18 cellular contexts compared by ENCODE assay signal in the genomic region with DNA sequence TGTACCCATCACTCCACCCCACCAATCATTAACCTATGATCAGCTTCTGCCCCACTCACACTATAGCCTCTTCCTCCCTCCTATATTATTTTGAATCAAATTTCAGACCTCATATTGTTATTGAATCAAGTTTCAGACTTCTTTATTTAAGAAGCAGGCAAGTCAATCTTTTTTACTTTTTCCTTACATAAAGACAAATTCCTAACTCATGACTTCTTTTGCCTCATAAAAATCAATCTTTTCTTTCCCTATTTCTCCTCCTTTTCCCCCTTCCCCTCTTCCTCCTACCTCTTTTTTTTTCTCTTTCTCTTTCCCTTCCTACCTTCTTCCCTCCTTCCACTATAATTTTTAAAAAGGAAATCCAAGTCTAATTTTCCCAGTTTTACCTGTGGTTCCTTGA. TPM values are rescaled to one million over a fixed set of nuclear protein-coding genes. Genes with fewer than 3 reads are reported as not detected.
DNase-seq lines count a peak whose midpoint lies in the region; ATAC-seq, FAIRE-seq and TF ChIP-seq lines count a peak whose summit lies in the region.
"Had no signal": no experiment of that assay in that cellular context is flagged by ENCODE, and none has a peak within 500 bp of the region (broad histone marks: within the 10 kb centered on the region; RNA-seq: fewer than 3 reads in every experiment).

No MANE protein-coding gene starts in this region.

- no peaks in the 10 kb centered on the region for H3K9me3 ChIP-seq in HepG2 (ENCODE audit: low read length)
- no peaks in the 10 kb centered on the region for H3K9me3 ChIP-seq in right lobe of liver
- H3K9me3 ChIP-seq in SJCRH30 (replicated peaks) = no peaks in the 10 kb centered on the region
- H3K9me3 ChIP-seq: A549, HAP-1 had no signal

- H3K4me3 ChIP-seq in HepG2 (replicated peaks in 1 of 3; ENCODE audit: insufficient read depth in 1 of 3, low read depth in 2 of 3, low read length in 3 of 3) (no peak overlapping the region), right lobe of liver (no peak overlapping the region), SJCRH30 (no peak overlapping the region), dorsolateral prefrontal cortex (no peak overlapping the region), GM23338 (no peak overlapping the region)
- H3K4me3 ChIP-seq: A549, HAP-1 had no signal

- no peak for TF ChIP-seq RAD21 in HepG2 (CRISPR knock-in tag; IDR thresholded peaks at IDR 0.05)

- TF ChIP-seq POLR2A in HepG2 (IDR thresholded peaks at IDR 0.05; ENCODE audit: insufficient read depth in 1 of 2, low read depth in 2 of 2, low read length in 2 of 2) (no peak), right lobe of liver (IDR thresholded peaks at IDR 0.05) (no peak)

- H2AFZ ChIP-seq in HepG2 (ENCODE audit: low read length) = no peak overlapping the region
- H2AFZ ChIP-seq in GM23338 = no peak overlapping the region

- H4K20me1 ChIP-seq in HepG2 (ENCODE audit: insufficient read depth, low read length) (no peaks in the 10 kb centered on the region), GM23338 (replicated peaks; ENCODE audit: insufficient read depth) (no peaks in the 10 kb centered on the region)

- CTCF ChIA-PET in HepG2 (lab: Yijun Ruan, JAX; ENCODE audit: low intra/inter-chr PET ratio, low total read pairs) = no interaction called here

- ATAC-seq in HepG2 (no peak), right lobe of liver (no peak), GM21723 (IDR thresholded peaks at IDR 0.05; ENCODE audit: unreplicated experiment) (no peak), GM23338 (no peak)
- ATAC-seq: A549 had no signal

- H3K36me3 Mint-ChIP-seq in GM23338 (ENCODE audit: low read depth) = no peaks in the 10 kb centered on the region

- peaks cover 54% of the 10 kb centered on the region for H3K4me1 ChIP-seq in HepG2 (ENCODE audit: insufficient read depth, low read length)
- H3K4me1 ChIP-seq in right lobe of liver = peaks cover 0 to 15% (median 5%) of the 10 kb centered on the region in 4 donors
- peaks cover 32% of the 10 kb centered on the region for H3K4me1 ChIP-seq in SJCRH30
- H3K4me1 ChIP-seq in GM23338 (ENCODE audit: insufficient read depth) = 0 out of 2 replicates have a peak, but pooled peaks cover 8% of the 10 kb centered on the region

- no peak for DNase-seq in HepG2 (ENCODE audit: low spot score)
- no peak for DNase-seq in right lobe of liver
- no peak for DNase-seq in SJCRH30
- DNase-seq in dorsolateral prefrontal cortex = no peak
- DNase-seq in GM23338 (ENCODE audit: low spot score) = no peak
- DNase-seq: 8988T; ACHN; AML-193; CD4-positive, alpha-beta memory T cell; COR-L47; DMS153; DND-41; GOT3 had no signal

- H3K4me3 Mint-ChIP-seq in GM23338 = no peak overlapping the region
- H3K4me3 Mint-ChIP-seq: CD4-positive, alpha-beta memory T cell had no signal

- H3K9ac ChIP-seq in HepG2 (ENCODE audit: insufficient read depth, low read depth, low read length) = no peak overlapping the region

- TF ChIP-seq CTCF in HepG2 (CRISPR knock-in tag; IDR thresholded peaks at IDR 0.05) = no peak
- no peak for TF ChIP-seq CTCF in right lobe of liver (IDR thresholded peaks at IDR 0.05)
- TF ChIP-seq CTCF in dorsolateral prefrontal cortex (IDR thresholded peaks at IDR 0.05 in 54 of 56, conservative IDR thresholded peaks at IDR 0.05 in 2 of 56; ENCODE audit: low read depth in 1 of 56, partially characterized antibody in 56 of 56) = no peak
- no peak for TF ChIP-seq CTCF in GM23338 (conservative IDR thresholded peaks at IDR 0.05; ENCODE audit: low read depth in 2 of 2)

- H3K4me1 Mint-ChIP-seq in GM23338 = peaks cover 9% of the 10 kb centered on the region; the same call in 2 of the 3 replicates

- no peaks in the 10 kb centered on the region; a peak in 1 of 5 replicates for H3K27me3 ChIP-seq in HepG2 (ENCODE audit: control insufficient read depth in 1 of 2, insufficient read depth in 2 of 2, low read length in 2 of 2)
- no peaks in the 10 kb centered on the region for H3K27me3 ChIP-seq in right lobe of liver
- H3K27me3 ChIP-seq in SJCRH30 = no peaks in the 10 kb centered on the region
- H3K27me3 ChIP-seq in dorsolateral prefrontal cortex = no peaks in the 10 kb centered on the region
- no peaks in the 10 kb centered on the region for H3K27me3 ChIP-seq in GM23338 (ENCODE audit: insufficient read depth)

- intact Hi-C loops in HepG2 (cut with micrococcal nuclease; ENCODE audit: unreplicated experiment) (loop anchor here (5.0 kb wide), 2 partner anchors 62 to 302 kb away; a partner anchor contains a TSS), right lobe of liver (cut with DNase I) (no loop called here), dorsolateral prefrontal cortex (cut with DNase I) (loop anchor here in 1 of 2 donors (5.0 kb wide), 2 partner anchors 302 to 367 kb away; a partner anchor contains a TSS)

- H3K9me3 Mint-ChIP-seq in GM23338 = no peaks in the 10 kb centered on the region; the same call in 2 of the 3 replicates
- H3K9me3 Mint-ChIP-seq: CD4-positive, alpha-beta memory T cell had no signal

- in situ Hi-C loops in HepG2 (cut with HindIII; ENCODE audit: extremely low pct_ligation_motif_present, low pct_unique_long_range_greater_than_20kb) = loop anchor here (10.0 to 25.0 kb wide), 2 partner anchors 145 to 367 kb away; no protein-coding TSS in a partner anchor

- H3K79me2 ChIP-seq in HepG2 (ENCODE audit: insufficient read depth, low read length) (peaks cover 2% of the 10 kb centered on the region), GM23338 (replicated peaks; ENCODE audit: insufficient read depth) (no peaks in the 10 kb centered on the region; the same call in 1 of the 2 replicates)

- TF ChIP-seq EP300 in HepG2 (IDR thresholded peaks at IDR 0.05; ENCODE audit: low read depth in 2 of 2, low read length in 2 of 2) (no peak), HepG2 (CRISPR knock-in tag; IDR thresholded peaks at IDR 0.05; ENCODE audit: borderline replicate concordance) (no peak)

- H3F3A ChIP-seq in GM23338 (replicated peaks; ENCODE audit: low read depth) = no peaks in the 10 kb centered on the region

- no peak overlapping the region for H3K27ac ChIP-seq in HepG2 (ENCODE audit: extremely low read length, insufficient read depth, low read length)
- H3K27ac ChIP-seq in right lobe of liver = no peak overlapping the region
- peak overlapping the region; percentile 32 for H3K27ac ChIP-seq in SJCRH30
- peak overlapping the region in 38 of 59 donors; percentile 0 to 95 (median 70) for H3K27ac ChIP-seq in dorsolateral prefrontal cortex
- no peak overlapping the region for H3K27ac ChIP-seq in GM23338 (ENCODE audit: low read depth)
- H3K27ac ChIP-seq: A549 had no signal

- no peak overlapping the region for H3K27ac Mint-ChIP-seq in GM23338
- H3K27ac Mint-ChIP-seq: CD4-positive, alpha-beta memory T cell had no signal

- no TSS peak for BruUV-seq in HepG2 (replicated peaks; lab: Mats Ljungman, UMichigan)

- H3K27me3 Mint-ChIP-seq in GM23338 (ENCODE audit: insufficient read depth, low read depth, poor library complexity) = peaks cover 5% of the 10 kb centered on the region

- H3K36me3 ChIP-seq in HepG2 (replicated peaks in 1 of 2; ENCODE audit: control insufficient read depth in 1 of 2, insufficient read depth in 2 of 2, low read length in 2 of 2) (no peaks in the 10 kb centered on the region), right lobe of liver (no peaks in the 10 kb centered on the region), SJCRH30 (no peaks in the 10 kb centered on the region; the same call in 1 of the 2 replicates), GM23338 (ENCODE audit: insufficient read depth) (no peaks in the 10 kb centered on the region)
- H3K36me3 ChIP-seq: HAP-1 had no signal

- POLR2A ChIA-PET in HepG2 (lab: Yijun Ruan, JAX) = no interaction called here

- H3K4me2 ChIP-seq in HepG2 (ENCODE audit: low read depth, low read length) = no peak overlapping the region
- H3K4me2 ChIP-seq in GM23338 = no peak overlapping the region
- H3K4me2 ChIP-seq: A549 had no signal

- no peak for FAIRE-seq in HepG2 (lab: Jason Lieb, UNC)
- FAIRE-seq: A549, G401.6, GM19239 had no signal

- no peaks in the 10 kb centered on the region for H3K9me2 ChIP-seq in GM23338 (ENCODE audit: insufficient read depth)

TF ChIP-seq in GM23338, 12 proteins besides CTCF, POLR2A, EP300 and RAD21 (continues in another document):
- TF ChIP-seq STAT1 (IDR thresholded peaks at IDR 0.05; ENCODE audit: unreplicated experiment) (no peak), EZH2 (IDR thresholded peaks at IDR 0.05; ENCODE audit: low read depth, unreplicated experiment) (no peak), POLR2AphosphoS5 (IDR thresholded peaks at IDR 0.05; ENCODE audit: low read depth) (no peak), JUNB (IDR thresholded peaks at IDR 0.05; ENCODE audit: unreplicated experiment) (no peak), EZH2phosphoT487 (IDR thresholded peaks at IDR 0.05; ENCODE audit: unreplicated experiment) (no peak)

RNA-seq across cellular contexts. Expression of a gene that starts 4.3 kb away (rescaled TPM):
- 21.2 and 22.7 TPM in 2 replicates for total RNA-seq in HepG2 (2016; rRNA removed; fragmentation: Illumina TruSeq; extraction: Trizol)
- total RNA-seq in HepG2 (2016; cell fraction: cytosol; rRNA removed; fragmentation: Illumina TruSeq; extraction: Trizol; ENCODE audit: low read depth) = 4.8 and 7.5 TPM in 2 replicates
- 20.5 and 25.9 TPM in 2 replicates for total RNA-seq in HepG2 (2016; cell fraction: insoluble cytoplasmic fraction; rRNA removed; fragmentation: Illumina TruSeq; extraction: Trizol)
- total RNA-seq in HepG2 (2016; cell fraction: membrane; rRNA removed; fragmentation: Illumina TruSeq; extraction: Trizol) = 15.8 and 16.6 TPM in 2 replicates
- 26.9 and 28.8 TPM in 2 replicates for total RNA-seq in HepG2 (2016; cell fraction: nucleus; rRNA removed; fragmentation: Illumina TruSeq; extraction: Trizol)
- polyA plus RNA-seq in HepG2 (2011; rRNA removed) = 16.2 and 18.3 TPM in 2 replicates
- 8.0 and 10.2 TPM in 2 replicates for polyA plus RNA-seq in HepG2 (2011; cell fraction: cytosol; rRNA removed)
- 17.2 and 19.7 TPM in 2 replicates for polyA plus RNA-seq in HepG2 (2011; cell fraction: nucleus; rRNA removed)
- 15.3 and 20.4 TPM in 2 replicates for polyA plus RNA-seq in HepG2 (2012)
- 7.6 and 10.7 TPM in 2 replicates for polyA plus RNA-seq in HepG2 (2016; cell fraction: cytosol; fragmentation: Illumina TruSeq; extraction: Trizol; ENCODE audit: low read depth)
- 23.8 and 27.0 TPM in 2 replicates for polyA plus RNA-seq in HepG2 (2016; cell fraction: insoluble cytoplasmic fraction; fragmentation: Illumina TruSeq; extraction: Trizol; ENCODE audit: low read depth)
- polyA plus RNA-seq in HepG2 (2016; cell fraction: membrane; fragmentation: Illumina TruSeq; extraction: Trizol; ENCODE audit: low read depth) = 13.8 and 14.0 TPM in 2 replicates
- 43.8 and 46.3 TPM in 2 replicates for polyA plus RNA-seq in HepG2 (2016; cell fraction: nucleus; fragmentation: Illumina TruSeq; extraction: Trizol; ENCODE audit: insufficient read depth, low read depth)
- polyA minus RNA-seq in HepG2 (2011; rRNA and poly(A)+ RNA removed; ENCODE audit: low replicate concordance) = 2.3 and 4.1 TPM in 2 replicates
- 3.7 and 4.5 TPM in 2 replicates for polyA minus RNA-seq in HepG2 (2011; cell fraction: cytosol; rRNA and poly(A)+ RNA removed)
- polyA minus RNA-seq in HepG2 (2011; cell fraction: nucleus; rRNA and poly(A)+ RNA removed) = 17.4 and 24.0 TPM in 2 replicates
- total RNA-seq in right lobe of liver = 10 to 100 TPM in 2 of 6 experiments, 1 to 10 TPM in 4; 3.3 to 13.2 (median 8.0) TPM
- total RNA-seq in SJCRH30 (2014; rRNA removed; shearing (Covaris generic)) = 25.8 and 29.1 TPM in 2 replicates
- total RNA-seq in dorsolateral prefrontal cortex = 10 to 100 TPM in 118 of 120 experiments, 1 to 10 TPM in 2; 8.8 to 33.0 (median 17.9) TPM
- total RNA-seq in GM23338 (2014; rRNA removed; shearing (Covaris generic)) = 16.0 and 19.3 TPM in 2 replicates
- polyA plus RNA-seq in GM23338 (2016; fragmentation: Nextera tagmentation; extraction: Ambion mirVana) = 50.7 and 57.1 TPM in 2 replicates

Comparison
In these comparisons a context has a peak if more than half of its experiments do, and no peak if none do; other contexts are left out.
1. H3K27ac ChIP-seq: peak in SJCRH30 (single experiment) and dorsolateral prefrontal cortex (38 of 59); none in HepG2 (single experiment), right lobe of liver (0 of 3) and GM23338 (single experiment).